Comparison of ENCODE assay signal across 14 cellular contexts in genomic region chr3:125262155-125262554, GRCh38. TPM values are rescaled to one million over a fixed set of nuclear protein-coding genes. Genes with fewer than 3 reads are reported as not detected.
A peak's percentile ranks its signal among the peaks of the same experiment; 100 is the strongest.
DNase-seq lines count a peak whose midpoint lies in the region; TF ChIP-seq lines count a peak whose summit lies in the region.
"Had no signal": no experiment of that assay in that cellular context is flagged by ENCODE, and none has a peak within 500 bp of the region (broad histone marks: within the 10 kb centered on the region; RNA-seq: fewer than 3 reads in every experiment).

No MANE protein-coding gene starts in this region.

- H3K9me3 Mint-ChIP-seq in chondrocyte (ENCODE audit: low read depth) = peaks cover 12% of the 10 kb centered on the region

- no peaks in the 10 kb centered on the region for H3K4me1 Mint-ChIP-seq in chondrocyte (ENCODE audit: low read depth)

- DNase-seq in AG09319 (ENCODE audit: extremely low read depth, low read depth) (peak; percentile 10), GM03348 (ENCODE audit: low spot score) (peak; percentile 15), amniotic epithelial cell (ENCODE audit: low read depth) (peak; percentile 10), fibroblast of villous mesenchyme (ENCODE audit: low read depth) (peak; percentile 32), inferior parietal cortex (ENCODE audit: extremely low spot score) (no peak), chondrocyte (ENCODE audit: low spot score) (no peak)
- no peak for DNase-seq in activated CD8-positive, alpha-beta memory T cell treated with anti-CD3 and anti-CD28 coated beads for 24 hours
- DNase-seq: ACHN; CD8-positive, alpha-beta T cell; COR-L47; DND-41; GDM1 had no signal

- no peak overlapping the region for H3K4me3 ChIP-seq in fibroblast of villous mesenchyme (ENCODE audit: low read depth, low read length)

- TF ChIP-seq CTCF in AG09319 (IDR thresholded peaks at IDR 0.05; ENCODE audit: low read depth, low read length) (no peak), fibroblast of villous mesenchyme (IDR thresholded peaks at IDR 0.05; ENCODE audit: insufficient read depth, low read depth, low read length) (no peak), chondrocyte (IDR thresholded peaks at IDR 0.05) (no peak)

- H3K27ac Mint-ChIP-seq in chondrocyte (ENCODE audit: unreplicated experiment) = no peak overlapping the region
- H3K27ac Mint-ChIP-seq: CD14-positive monocyte, IgD-negative memory B cell had no signal

- no peaks in the 10 kb centered on the region for H3K27me3 Mint-ChIP-seq in chondrocyte (ENCODE audit: low read depth)
- H3K27me3 Mint-ChIP-seq: IgD-negative memory B cell had no signal

- peaks cover 7% of the 10 kb centered on the region for H3K36me3 Mint-ChIP-seq in chondrocyte (ENCODE audit: low read depth)

- H3K4me3 Mint-ChIP-seq in chondrocyte (ENCODE audit: unreplicated experiment) = no peak overlapping the region
- H3K4me3 Mint-ChIP-seq: CD14-positive monocyte; CD8-positive, alpha-beta T cell; IgD-negative memory B cell had no signal

RNA-seq across cellular contexts. Expression of gene SLC12A8, which starts 49.6 kb away (rescaled TPM):
- total RNA-seq in fibroblast of villous mesenchyme (33.2 and 37.6 TPM in 2 replicates), chondrocyte (6.1 to 7.7 TPM (median 7.4 TPM) in 3 replicates)
- total RNA-seq: CD8-positive, alpha-beta T cell had no signal

Comparison
In these comparisons a context has a peak if more than half of its experiments do, and no peak if none do; other contexts are left out.
1. DNase-seq: peak in AG09319 (single experiment), GM03348 (single experiment), amniotic epithelial cell (single experiment) and fibroblast of villous mesenchyme (single experiment); none in inferior parietal cortex (single experiment), activated CD8-positive, alpha-beta memory T cell treated with anti-CD3 and anti-CD28 coated beads for 24 hours (single experiment) and chondrocyte (single experiment).